ENCODE assay signal across 1 cellular context in the genomic region with DNA sequence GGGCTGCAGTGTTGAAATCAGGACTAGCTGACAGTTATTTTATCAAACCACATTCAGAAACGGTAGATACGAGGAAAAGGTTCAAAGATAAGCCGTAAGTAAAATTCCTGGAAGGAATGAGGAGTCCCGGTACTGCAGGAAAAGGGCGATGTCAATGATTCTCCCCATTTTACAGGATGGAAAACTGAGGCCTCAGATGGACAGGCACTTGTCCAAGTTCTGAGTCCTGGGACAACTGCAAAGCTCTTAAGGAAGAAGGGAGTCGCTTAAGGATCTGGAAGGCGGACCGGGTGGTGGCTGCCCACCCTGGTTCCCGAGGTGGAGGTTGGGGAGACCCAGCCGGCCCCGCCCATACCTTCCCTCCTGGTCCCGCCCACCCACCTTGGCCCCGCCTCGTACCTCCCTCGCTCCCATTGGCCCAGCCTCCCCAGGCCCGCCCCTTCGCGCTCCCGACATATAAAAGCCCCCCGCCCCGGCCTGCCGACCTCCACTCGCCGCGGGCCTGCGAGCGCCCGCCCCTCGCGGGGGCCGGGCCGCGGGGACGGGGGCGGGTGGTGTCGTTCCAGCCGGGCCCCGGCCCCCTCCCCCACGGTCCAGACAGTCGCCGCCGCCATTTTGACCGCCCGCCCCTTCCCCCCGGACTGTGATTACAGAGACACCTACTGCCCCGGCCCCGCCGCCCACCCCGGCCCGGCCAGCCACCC.
TF ChIP-seq lines count a peak whose summit lies in the region.

No MANE protein-coding gene starts in this region.

TF ChIP-seq in HepG2, 621 proteins besides CTCF, POLR2A, EP300 and RAD21 (continued from another document and continues in another):
- TF ChIP-seq, protein P1, sequence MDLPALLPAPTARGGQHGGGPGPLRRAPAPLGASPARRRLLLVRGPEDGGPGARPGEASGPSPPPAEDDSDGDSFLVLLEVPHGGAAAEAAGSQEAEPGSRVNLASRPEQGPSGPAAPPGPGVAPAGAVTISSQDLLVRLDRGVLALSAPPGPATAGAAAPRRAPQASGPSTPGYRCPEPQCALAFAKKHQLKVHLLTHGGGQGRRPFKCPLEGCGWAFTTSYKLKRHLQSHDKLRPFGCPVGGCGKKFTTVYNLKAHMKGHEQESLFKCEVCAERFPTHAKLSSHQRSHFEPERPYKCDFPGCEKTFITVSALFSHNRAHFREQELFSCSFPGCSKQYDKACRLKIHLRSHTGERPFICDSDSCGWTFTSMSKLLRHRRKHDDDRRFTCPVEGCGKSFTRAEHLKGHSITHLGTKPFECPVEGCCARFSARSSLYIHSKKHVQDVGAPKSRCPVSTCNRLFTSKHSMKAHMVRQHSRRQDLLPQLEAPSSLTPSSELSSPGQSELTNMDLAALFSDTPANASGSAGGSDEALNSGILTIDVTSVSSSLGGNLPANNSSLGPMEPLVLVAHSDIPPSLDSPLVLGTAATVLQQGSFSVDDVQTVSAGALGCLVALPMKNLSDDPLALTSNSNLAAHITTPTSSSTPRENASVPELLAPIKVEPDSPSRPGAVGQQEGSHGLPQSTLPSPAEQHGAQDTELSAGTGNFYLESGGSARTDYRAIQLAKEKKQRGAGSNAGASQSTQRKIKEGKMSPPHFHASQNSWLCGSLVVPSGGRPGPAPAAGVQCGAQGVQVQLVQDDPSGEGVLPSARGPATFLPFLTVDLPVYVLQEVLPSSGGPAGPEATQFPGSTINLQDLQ (CRISPR knock-in tag; IDR thresholded peaks at IDR 0.05): no peak
- no peak; the same call in 1 of the 2 replicates for TF ChIP-seq HIVEP1 (CRISPR knock-in tag; IDR thresholded peaks at IDR 0.05)
- TF ChIP-seq, protein P2, sequence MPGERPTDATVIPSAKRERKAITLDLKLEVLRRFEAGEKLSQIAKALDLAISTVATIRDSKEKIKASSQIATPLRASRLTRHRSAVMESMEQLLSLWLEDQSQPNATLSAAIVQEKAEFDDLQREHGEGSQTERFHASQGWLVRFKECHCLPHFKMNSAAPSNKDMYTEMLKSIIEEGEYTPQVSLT (CRISPR knock-in tag; IDR thresholded peaks at IDR 0.05; ENCODE audit: borderline replicate concordance, low read depth): no peak
- TF ChIP-seq NKX3-1 (CRISPR knock-in tag; IDR thresholded peaks at IDR 0.05): no peak
- TF ChIP-seq YEATS4 (CRISPR knock-in tag; IDR thresholded peaks at IDR 0.05; ENCODE audit: borderline replicate concordance): peak; percentile 15; the same call in 1 of the 2 replicates
- no peak for TF ChIP-seq PTBP1 (IDR thresholded peaks at IDR 0.05; ENCODE audit: low read depth, low read length, poor library complexity, severe bottlenecking)
- no peak for TF ChIP-seq MEIS1 (CRISPR knock-in tag; IDR thresholded peaks at IDR 0.05; ENCODE audit: borderline replicate concordance)
- TF ChIP-seq BRD4 (CRISPR knock-in tag; IDR thresholded peaks at IDR 0.05): 0 out of 2 replicates have a peak, but pooled peaks have one; percentile 20
- 0 out of 2 replicates have a peak, but pooled peaks have one; percentile 16 for TF ChIP-seq GATAD2A (CRISPR knock-in tag; IDR thresholded peaks at IDR 0.05)
- TF ChIP-seq SRSF4 (IDR thresholded peaks at IDR 0.05; ENCODE audit: low read depth, low read length, poor library complexity, severe bottlenecking): no peak
- TF ChIP-seq LCORL (IDR thresholded peaks at IDR 0.05): no peak
- TF ChIP-seq LCORL (CRISPR knock-in tag; IDR thresholded peaks at IDR 0.05): 0 out of 2 replicates have a peak, but pooled peaks have one; percentile 2
- no peak for TF ChIP-seq ZNF761 (CRISPR knock-in tag; conservative IDR thresholded peaks at IDR 0.05)
- TF ChIP-seq SETDB1 (CRISPR knock-in tag; IDR thresholded peaks at IDR 0.05; ENCODE audit: borderline replicate concordance): no peak
- TF ChIP-seq, protein P3, sequence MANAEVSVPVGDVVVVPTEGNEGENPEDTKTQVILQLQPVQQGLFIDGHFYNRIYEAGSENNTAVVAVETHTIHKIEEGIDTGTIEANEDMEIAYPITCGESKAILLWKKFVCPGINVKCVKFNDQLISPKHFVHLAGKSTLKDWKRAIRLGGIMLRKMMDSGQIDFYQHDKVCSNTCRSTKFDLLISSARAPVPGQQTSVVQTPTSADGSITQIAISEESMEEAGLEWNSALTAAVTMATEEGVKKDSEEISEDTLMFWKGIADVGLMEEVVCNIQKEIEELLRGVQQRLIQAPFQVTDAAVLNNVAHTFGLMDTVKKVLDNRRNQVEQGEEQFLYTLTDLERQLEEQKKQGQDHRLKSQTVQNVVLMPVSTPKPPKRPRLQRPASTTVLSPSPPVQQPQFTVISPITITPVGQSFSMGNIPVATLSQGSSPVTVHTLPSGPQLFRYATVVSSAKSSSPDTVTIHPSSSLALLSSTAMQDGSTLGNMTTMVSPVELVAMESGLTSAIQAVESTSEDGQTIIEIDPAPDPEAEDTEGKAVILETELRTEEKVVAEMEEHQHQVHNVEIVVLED (CRISPR knock-in tag; IDR thresholded peaks at IDR 0.05; ENCODE audit: borderline replicate concordance): peak; percentile 24; the same call in 1 of the 2 replicates
- TF ChIP-seq TEAD3 (CRISPR knock-in tag; optimal IDR thresholded peaks at IDR 0.05; ENCODE audit: borderline replicate concordance): no peak
- TF ChIP-seq ZMYM4 (CRISPR knock-in tag; IDR thresholded peaks at IDR 0.05): peak; percentile 10; the same call in 1 of the 2 replicates
- no peak for TF ChIP-seq KDM4B (CRISPR knock-in tag; IDR thresholded peaks at IDR 0.05)
- TF ChIP-seq, protein P4, sequence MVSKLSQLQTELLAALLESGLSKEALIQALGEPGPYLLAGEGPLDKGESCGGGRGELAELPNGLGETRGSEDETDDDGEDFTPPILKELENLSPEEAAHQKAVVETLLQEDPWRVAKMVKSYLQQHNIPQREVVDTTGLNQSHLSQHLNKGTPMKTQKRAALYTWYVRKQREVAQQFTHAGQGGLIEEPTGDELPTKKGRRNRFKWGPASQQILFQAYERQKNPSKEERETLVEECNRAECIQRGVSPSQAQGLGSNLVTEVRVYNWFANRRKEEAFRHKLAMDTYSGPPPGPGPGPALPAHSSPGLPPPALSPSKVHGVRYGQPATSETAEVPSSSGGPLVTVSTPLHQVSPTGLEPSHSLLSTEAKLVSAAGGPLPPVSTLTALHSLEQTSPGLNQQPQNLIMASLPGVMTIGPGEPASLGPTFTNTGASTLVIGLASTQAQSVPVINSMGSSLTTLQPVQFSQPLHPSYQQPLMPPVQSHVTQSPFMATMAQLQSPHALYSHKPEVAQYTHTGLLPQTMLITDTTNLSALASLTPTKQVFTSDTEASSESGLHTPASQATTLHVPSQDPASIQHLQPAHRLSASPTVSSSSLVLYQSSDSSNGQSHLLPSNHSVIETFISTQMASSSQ (IDR thresholded peaks at IDR 0.05; ENCODE audit: low read depth): no peak
- TF ChIP-seq, protein P4 (CRISPR knock-in tag; IDR thresholded peaks at IDR 0.05; ENCODE audit: borderline replicate concordance): no peak
- no peak for TF ChIP-seq ZNF367 (CRISPR knock-in tag; IDR thresholded peaks at IDR 0.05; ENCODE audit: borderline replicate concordance)
- no peak for TF ChIP-seq ZNF34 (CRISPR knock-in tag; IDR thresholded peaks at IDR 0.05; ENCODE audit: borderline replicate concordance)
- no peak for TF ChIP-seq STAT5B (CRISPR knock-in tag; IDR thresholded peaks at IDR 0.05)
- peak; percentile 63 for TF ChIP-seq HDAC1 (CRISPR knock-in tag; IDR thresholded peaks at IDR 0.05)
- no peak for TF ChIP-seq SOX6 (IDR thresholded peaks at IDR 0.05)
- peak; percentile 45; the same call in 1 of the 2 replicates for TF ChIP-seq SOX6 (CRISPR knock-in tag; IDR thresholded peaks at IDR 0.05)
- no peak for TF ChIP-seq ZNF564 (CRISPR knock-in tag; IDR thresholded peaks at IDR 0.05)
- no peak for TF ChIP-seq GABPA (IDR thresholded peaks at IDR 0.05; ENCODE audit: low read depth, low read length)
- 0 out of 2 replicates have a peak, but pooled peaks have one; percentile 24 for TF ChIP-seq GABPA (CRISPR knock-in tag; IDR thresholded peaks at IDR 0.05; ENCODE audit: low read depth)
- TF ChIP-seq, protein P5, sequence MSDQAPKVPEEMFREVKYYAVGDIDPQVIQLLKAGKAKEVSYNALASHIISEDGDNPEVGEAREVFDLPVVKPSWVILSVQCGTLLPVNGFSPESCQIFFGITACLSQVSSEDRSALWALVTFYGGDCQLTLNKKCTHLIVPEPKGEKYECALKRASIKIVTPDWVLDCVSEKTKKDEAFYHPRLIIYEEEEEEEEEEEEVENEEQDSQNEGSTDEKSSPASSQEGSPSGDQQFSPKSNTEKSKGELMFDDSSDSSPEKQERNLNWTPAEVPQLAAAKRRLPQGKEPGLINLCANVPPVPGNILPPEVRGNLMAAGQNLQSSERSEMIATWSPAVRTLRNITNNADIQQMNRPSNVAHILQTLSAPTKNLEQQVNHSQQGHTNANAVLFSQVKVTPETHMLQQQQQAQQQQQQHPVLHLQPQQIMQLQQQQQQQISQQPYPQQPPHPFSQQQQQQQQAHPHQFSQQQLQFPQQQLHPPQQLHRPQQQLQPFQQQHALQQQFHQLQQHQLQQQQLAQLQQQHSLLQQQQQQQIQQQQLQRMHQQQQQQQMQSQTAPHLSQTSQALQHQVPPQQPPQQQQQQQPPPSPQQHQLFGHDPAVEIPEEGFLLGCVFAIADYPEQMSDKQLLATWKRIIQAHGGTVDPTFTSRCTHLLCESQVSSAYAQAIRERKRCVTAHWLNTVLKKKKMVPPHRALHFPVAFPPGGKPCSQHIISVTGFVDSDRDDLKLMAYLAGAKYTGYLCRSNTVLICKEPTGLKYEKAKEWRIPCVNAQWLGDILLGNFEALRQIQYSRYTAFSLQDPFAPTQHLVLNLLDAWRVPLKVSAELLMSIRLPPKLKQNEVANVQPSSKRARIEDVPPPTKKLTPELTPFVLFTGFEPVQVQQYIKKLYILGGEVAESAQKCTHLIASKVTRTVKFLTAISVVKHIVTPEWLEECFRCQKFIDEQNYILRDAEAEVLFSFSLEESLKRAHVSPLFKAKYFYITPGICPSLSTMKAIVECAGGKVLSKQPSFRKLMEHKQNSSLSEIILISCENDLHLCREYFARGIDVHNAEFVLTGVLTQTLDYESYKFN (CRISPR knock-in tag; conservative IDR thresholded peaks at IDR 0.05): no peak
- no peak for TF ChIP-seq NR2F6 (IDR thresholded peaks at IDR 0.05)
- no peak for TF ChIP-seq NR2F6 (CRISPR knock-in tag; IDR thresholded peaks at IDR 0.05)
- TF ChIP-seq HHEX (CRISPR knock-in tag; IDR thresholded peaks at IDR 0.05): no peak
- TF ChIP-seq SIX1 (CRISPR knock-in tag; IDR thresholded peaks at IDR 0.05; ENCODE audit: borderline replicate concordance): no peak
- 0 out of 2 replicates have a peak, but pooled peaks have one; percentile 23 for TF ChIP-seq KAT7 (CRISPR knock-in tag; IDR thresholded peaks at IDR 0.05; ENCODE audit: borderline replicate concordance)
- TF ChIP-seq, protein P6, sequence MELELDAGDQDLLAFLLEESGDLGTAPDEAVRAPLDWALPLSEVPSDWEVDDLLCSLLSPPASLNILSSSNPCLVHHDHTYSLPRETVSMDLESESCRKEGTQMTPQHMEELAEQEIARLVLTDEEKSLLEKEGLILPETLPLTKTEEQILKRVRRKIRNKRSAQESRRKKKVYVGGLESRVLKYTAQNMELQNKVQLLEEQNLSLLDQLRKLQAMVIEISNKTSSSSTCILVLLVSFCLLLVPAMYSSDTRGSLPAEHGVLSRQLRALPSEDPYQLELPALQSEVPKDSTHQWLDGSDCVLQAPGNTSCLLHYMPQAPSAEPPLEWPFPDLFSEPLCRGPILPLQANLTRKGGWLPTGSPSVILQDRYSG (CRISPR knock-in tag; IDR thresholded peaks at IDR 0.05): 0 out of 2 replicates have a peak, but pooled peaks have one; percentile 30
- TF ChIP-seq HDAC6 (IDR thresholded peaks at IDR 0.05; ENCODE audit: low read depth, low read length): peak; percentile 78; the same call in 1 of the 2 replicates
- no peak for TF ChIP-seq ZNF160 (CRISPR knock-in tag; IDR thresholded peaks at IDR 0.05)
- TF ChIP-seq GPN1 (CRISPR knock-in tag; IDR thresholded peaks at IDR 0.05; ENCODE audit: borderline replicate concordance): no peak
- TF ChIP-seq CHD4 (IDR thresholded peaks at IDR 0.05; ENCODE audit: borderline replicate concordance, low read length): peak; percentile 100
- TF ChIP-seq SRSF9 (IDR thresholded peaks at IDR 0.05; ENCODE audit: borderline replicate concordance, insufficient read depth, low read depth, low read length, poor library complexity, severe bottlenecking): no peak
- TF ChIP-seq, protein P7, sequence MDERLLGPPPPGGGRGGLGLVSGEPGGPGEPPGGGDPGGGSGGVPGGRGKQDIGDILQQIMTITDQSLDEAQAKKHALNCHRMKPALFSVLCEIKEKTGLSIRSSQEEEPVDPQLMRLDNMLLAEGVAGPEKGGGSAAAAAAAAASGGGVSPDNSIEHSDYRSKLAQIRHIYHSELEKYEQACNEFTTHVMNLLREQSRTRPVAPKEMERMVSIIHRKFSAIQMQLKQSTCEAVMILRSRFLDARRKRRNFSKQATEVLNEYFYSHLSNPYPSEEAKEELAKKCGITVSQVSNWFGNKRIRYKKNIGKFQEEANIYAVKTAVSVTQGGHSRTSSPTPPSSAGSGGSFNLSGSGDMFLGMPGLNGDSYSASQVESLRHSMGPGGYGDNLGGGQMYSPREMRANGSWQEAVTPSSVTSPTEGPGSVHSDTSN (CRISPR knock-in tag; IDR thresholded peaks at IDR 0.05): peak; percentile 16; the same call in 1 of the 2 replicates
- TF ChIP-seq SP1 (IDR thresholded peaks at IDR 0.05): no peak
- peak; percentile 76 for TF ChIP-seq SP1 (CRISPR knock-in tag; IDR thresholded peaks at IDR 0.05)
- TF ChIP-seq, protein P8, sequence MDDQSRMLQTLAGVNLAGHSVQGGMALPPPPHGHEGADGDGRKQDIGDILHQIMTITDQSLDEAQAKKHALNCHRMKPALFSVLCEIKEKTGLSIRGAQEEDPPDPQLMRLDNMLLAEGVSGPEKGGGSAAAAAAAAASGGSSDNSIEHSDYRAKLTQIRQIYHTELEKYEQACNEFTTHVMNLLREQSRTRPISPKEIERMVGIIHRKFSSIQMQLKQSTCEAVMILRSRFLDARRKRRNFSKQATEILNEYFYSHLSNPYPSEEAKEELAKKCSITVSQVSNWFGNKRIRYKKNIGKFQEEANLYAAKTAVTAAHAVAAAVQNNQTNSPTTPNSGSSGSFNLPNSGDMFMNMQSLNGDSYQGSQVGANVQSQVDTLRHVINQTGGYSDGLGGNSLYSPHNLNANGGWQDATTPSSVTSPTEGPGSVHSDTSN (CRISPR knock-in tag; IDR thresholded peaks at IDR 0.05; ENCODE audit: borderline replicate concordance): no peak
- TF ChIP-seq FOXA3 (CRISPR knock-in tag; IDR thresholded peaks at IDR 0.05): no peak
